In genomic region chr14:96038920-96039632, GRCh38 we compare ENCODE assay signal across 8 cellular contexts. TPM values are rescaled to one million over a fixed set of nuclear protein-coding genes. Genes with fewer than 3 reads are reported as not detected.
DNase-seq lines count a peak whose midpoint lies in the region; ATAC-seq, FAIRE-seq and TF ChIP-seq lines count a peak whose summit lies in the region.

C14orf132 (plus strand) TSS chr14:96039362; CDS start chr14:96039501, 139 bp downstream.

- TF ChIP-seq CTCF in A549 (IDR thresholded peaks at IDR 0.05) (no peak), fibroblast of villous mesenchyme (IDR thresholded peaks at IDR 0.05; ENCODE audit: insufficient read depth, low read depth, low read length) (no peak), neural crest cell (conservative IDR thresholded peaks at IDR 0.05) (no peak)

- intact Hi-C loops in activated T-helper 2 cell treated with anti-CD3 and anti-CD28 coated beads, Interferon-gamma antibody, Interleukin-2, Interleukin-4, amounts not matched to agents 10 μg/mL and 5 μg/mL and 100 μg/mL, durations not matched to agents 14 hours and 24 hours and 36 hours (cut with micrococcal nuclease): no loop called here

- peak; percentile 57 for TF ChIP-seq POLR2A in A549 (IDR thresholded peaks at IDR 0.05; ENCODE audit: low read length)

- H3K4me1 ChIP-seq in A549: peaks cover 16% of the 10 kb centered on the region; the same call in 2 of the 3 replicates

- CTCF ChIA-PET in A549 (lab: Yijun Ruan, JAX): interaction anchor here (0.9 to 2.6 kb wide), 7 partner anchors 10 to 597 kb away, joined by 3 to 7 read pairs (median 3); no protein-coding TSS in a partner anchor

- H3K4me3 ChIP-seq in A549 (peak within 1 kb of the TSS; percentile 87), fibroblast of villous mesenchyme (ENCODE audit: low read depth, low read length) (peak within 1 kb of the TSS; percentile 82)

- peak within 1 kb of the TSS; percentile 93 for H3K4me2 ChIP-seq in A549

- no peak for TF ChIP-seq EP300 in A549 (IDR thresholded peaks at IDR 0.05)

- no peaks in the 10 kb centered on the region for H3K9me3 ChIP-seq in A549

- peak within 1 kb of the TSS; percentile 84 to 92 for H3K27ac ChIP-seq in A549
- H3K27ac ChIP-seq in substantia nigra (ENCODE audit: low read depth, low read length, poor library complexity, severe bottlenecking): peak within 1 kb of the TSS; percentile 77

- H3K27me3 Mint-ChIP-seq in activated T-helper 2 cell treated with anti-CD3 and anti-CD28 coated beads, Interferon-gamma antibody, Interleukin-2, Interleukin-4, amounts not matched to agents 10 μg/mL and 5 μg/mL and 100 μg/mL, durations not matched to agents 14 hours and 24 hours and 36 hours (ENCODE audit: low read depth): peaks cover 45% of the 10 kb centered on the region
- peaks cover 41% of the 10 kb centered on the region for H3K27me3 Mint-ChIP-seq in neural crest cell (ENCODE audit: low read depth)

- ATAC-seq in A549 (peak; percentile 83 to 91), HG03139 (IDR thresholded peaks at IDR 0.05; ENCODE audit: unreplicated experiment) (no peak)

- POLR2A ChIA-PET in A549 (lab: Yijun Ruan, JAX): no interaction called here

- peaks cover 1% of the 10 kb centered on the region for H3K4me1 Mint-ChIP-seq in activated T-helper 2 cell treated with anti-CD3 and anti-CD28 coated beads, Interferon-gamma antibody, Interleukin-2, Interleukin-4, amounts not matched to agents 10 μg/mL and 5 μg/mL and 100 μg/mL, durations not matched to agents 14 hours and 24 hours and 36 hours (ENCODE audit: low read depth)
- H3K4me1 Mint-ChIP-seq in neural crest cell: peaks cover 33% of the 10 kb centered on the region

- H3K36me3 Mint-ChIP-seq in activated T-helper 2 cell treated with anti-CD3 and anti-CD28 coated beads, Interferon-gamma antibody, Interleukin-2, Interleukin-4, amounts not matched to agents 10 μg/mL and 5 μg/mL and 100 μg/mL, durations not matched to agents 14 hours and 24 hours and 36 hours (ENCODE audit: low read depth): no peaks in the 10 kb centered on the region
- H3K36me3 Mint-ChIP-seq in neural crest cell (ENCODE audit: low read depth): peaks cover 2% of the 10 kb centered on the region

- no peak for TF ChIP-seq RAD21 in A549 (conservative IDR thresholded peaks at IDR 0.05 in 1 of 2, IDR thresholded peaks at IDR 0.05 in 1 of 2)

- peak within 1 kb of the TSS; percentile 74 for H3K4me3 Mint-ChIP-seq in activated T-helper 2 cell treated with anti-CD3 and anti-CD28 coated beads, Interferon-gamma antibody, Interleukin-2, Interleukin-4, amounts not matched to agents 10 μg/mL and 5 μg/mL and 100 μg/mL, durations not matched to agents 14 hours and 24 hours and 36 hours (ENCODE audit: low read depth)
- peak within 1 kb of the TSS; percentile 95 for H3K4me3 Mint-ChIP-seq in neural crest cell

- FAIRE-seq in A549 (lab: Jason Lieb, UNC) (no peak), GM19239 (lab: Jason Lieb, UNC) (no peak)

- no peaks in the 10 kb centered on the region for H3K9me3 Mint-ChIP-seq in activated T-helper 2 cell treated with anti-CD3 and anti-CD28 coated beads, Interferon-gamma antibody, Interleukin-2, Interleukin-4, amounts not matched to agents 10 μg/mL and 5 μg/mL and 100 μg/mL, durations not matched to agents 14 hours and 24 hours and 36 hours
- H3K9me3 Mint-ChIP-seq in neural crest cell: no peaks in the 10 kb centered on the region

- WGBS in A549 (ENCODE audit: missing lambda C conversion rate): 4% methylated on average over 9 of the region's 72 CpGs

- no peak within 1 kb of the TSS for H3K27ac Mint-ChIP-seq in activated T-helper 2 cell treated with anti-CD3 and anti-CD28 coated beads, Interferon-gamma antibody, Interleukin-2, Interleukin-4, amounts not matched to agents 10 μg/mL and 5 μg/mL and 100 μg/mL, durations not matched to agents 14 hours and 24 hours and 36 hours
- peak within 1 kb of the TSS; percentile 95 for H3K27ac Mint-ChIP-seq in neural crest cell (ENCODE audit: unreplicated experiment)

- DNase-seq in A549 (ENCODE audit: low read depth in 1 of 2, low spot score in 1 of 2) (peak; percentile 30 to 52), GM19239 (ENCODE audit: insufficient read length, low spot score) (peak; percentile 39), NCI-H446 (lab: John Stamatoyannopoulos, UW) (peak; percentile 45 to 75), fibroblast of villous mesenchyme (ENCODE audit: low read depth) (peak; percentile 58), neural crest cell (ENCODE audit: low read depth, low spot score) (peak; percentile 52), substantia nigra (lab: John Stamatoyannopoulos, UW) (peak in 46 of 49 donors; percentile 18 to 94 (median 56))
- DNase-seq in activated T-helper 2 cell treated with anti-CD3 and anti-CD28 coated beads, Interferon-gamma antibody, Interleukin-2, Interleukin-4, amounts not matched to agents 10 μg/mL and 5 μg/mL and 100 μg/mL, durations not matched to agents 14 hours and 24 hours and 36 hours (ENCODE audit: low spot score): peak; percentile 35

TF ChIP-seq in A549, 52 proteins besides CTCF, POLR2A, EP300 and RAD21:
- TF ChIP-seq BCL3 (IDR thresholded peaks at IDR 0.05) (peak; percentile 53; the same call in 1 of the 3 replicates), CBX2 (IDR thresholded peaks at IDR 0.05; ENCODE audit: borderline replicate concordance, low read depth) (no peak), ELK1 (IDR thresholded peaks at IDR 0.05; ENCODE audit: low read depth, low read length) (no peak), USF2 (IDR thresholded peaks at IDR 0.05) (peak; percentile 68), HES2 (IDR thresholded peaks at IDR 0.05) (no peak), MAX (IDR thresholded peaks at IDR 0.05) (peak; percentile 15; the same call in 1 of the 2 replicates)
TF ChIP-seq in A549: peak in this region for 3.

RNA-seq across cellular contexts. Expression of gene C14orf132, which starts in this region (rescaled TPM):
- polyA plus RNA-seq in A549 (2011; rRNA removed) (4.6 and 5.4 TPM in 2 replicates), A549 (2017; fragmentation: RNase III; extraction: RNeasy Plus Mini Kit Qiagen cat#74134 plus additional on column Dnase treatment) (5.7 to 11.7 TPM (median 8.5 TPM) in 3 replicates)
- 1.5 and 2.6 TPM in 2 replicates for polyA plus RNA-seq in A549 (2012; cell fraction: cytosol; rRNA removed)
- 1.8 and 3.0 TPM in 2 replicates for polyA plus RNA-seq in A549 (2012; cell fraction: nucleus; rRNA removed)
- polyA minus RNA-seq in A549 (2011; rRNA and poly(A)+ RNA removed): 3.1 and 3.9 TPM in 2 replicates
- 1.1 and 1.6 TPM in 2 replicates for total RNA-seq in activated T-helper 2 cell treated with anti-CD3 and anti-CD28 coated beads, Interferon-gamma antibody, Interleukin-2, Interleukin-4, amounts not matched to agents 10 μg/mL and 5 μg/mL and 100 μg/mL, durations not matched to agents 14 hours and 24 hours and 36 hours
- total RNA-seq in fibroblast of villous mesenchyme (20.6 and 22.9 TPM in 2 replicates), neural crest cell (38.2 and 42.1 TPM in 2 replicates)
